36 cellular contexts compared by ENCODE assay signal in genomic region chr19:53998223-53998622, GRCh38. TPM values are rescaled to one million over a fixed set of nuclear protein-coding genes. Genes with fewer than 3 reads are reported as not detected.
"Had no signal": no experiment of that assay in that cellular context is flagged by ENCODE, and none has a peak within 500 bp of the region (broad histone marks: within the 10 kb centered on the region; RNA-seq: fewer than 3 reads in every experiment).

No MANE protein-coding gene starts in this region.

- H3K27ac ChIP-seq: adrenal gland, body of pancreas, brain microvascular endothelial cell, breast epithelium, VCaP had no signal

- H3K4me1 Mint-ChIP-seq: activated B cell treated with CpG ODN at 0.5 μM for 24 hours; activated CD4-positive, alpha-beta T cell treated with anti-CD3 and anti-CD28 coated beads, Interleukin-2, amount 10 ng/mL, durations not matched to agents 24 days and 14 days; activated naive CD8-positive, alpha-beta T cell treated with anti-CD3 and anti-CD28 coated beads for 36 hours; activated T-helper 17 cell treated with anti-CD3 and anti-CD28 coated beads, Interleukin-2, amount 50 U/mL, for 72 hours had no signal

- H3K36me3 ChIP-seq: adrenal gland, brain microvascular endothelial cell, breast epithelium had no signal

- ATAC-seq: activated CD8-positive, alpha-beta T cell treated with anti-CD3 and anti-CD28 coated beads for 36 hours; activated naive CD4-positive, alpha-beta T cell treated with anti-CD3 and anti-CD28 coated beads, Interleukin-2, amount 50 U/mL, for 72 hours; activated T-cell treated with anti-CD3 and anti-CD28 coated beads, Interleukin-2, amount 50 U/mL, for 4 hours; activated T-cell treated with anti-CD3 and anti-CD28 coated beads, Interleukin-2, amount 50 U/mL, for 72 hours; activated T-helper 17 cell treated with anti-CD3 and anti-CD28 coated beads, Interleukin-2, amount 50 U/mL, for 72 hours; body of pancreas had no signal

- H3K36me3 Mint-ChIP-seq: activated CD4-positive, alpha-beta memory T cell treated with anti-CD3 and anti-CD28 coated beads for 36 hours; activated naive CD4-positive, alpha-beta T cell treated with anti-CD3 and anti-CD28 coated beads, Interleukin-2, amount 50 U/mL, for 72 hours; activated naive CD8-positive, alpha-beta T cell treated with anti-CD3 and anti-CD28 coated beads for 36 hours had no signal

- H3K4me3 Mint-ChIP-seq: activated B cell treated with CpG ODN at 0.5 μM for 24 hours; activated CD4-positive, alpha-beta memory T cell treated with anti-CD3 and anti-CD28 coated beads for 36 hours; activated CD4-positive, alpha-beta T cell treated with anti-CD3 and anti-CD28 coated beads, Interleukin-2, amount 10 ng/mL, durations not matched to agents 24 days and 14 days; activated CD8-positive, alpha-beta T cell treated with anti-CD3 and anti-CD28 coated beads for 36 hours; activated naive CD4-positive, alpha-beta T cell treated with anti-CD3 and anti-CD28 coated beads for 36 hours; activated naive CD8-positive, alpha-beta T cell treated with anti-CD3 and anti-CD28 coated beads for 36 hours; activated T-cell treated with anti-CD3 and anti-CD28 coated beads, Interleukin-2, amount 50 U/mL, for 4 hours; activated T-cell treated with anti-CD3 and anti-CD28 coated beads, Interleukin-2, amount 50 U/mL, for 72 hours; activated T-helper 1 cell treated with anti-CD3 and anti-CD28 coated beads, Interleukin-12 subunit alpha, Interleukin-12 subunit beta, Interleukin-2, Interleukin-4 antibody, amounts not matched to agents 30 ng/mL and 10 ng/mL and 1 ng/mL, durations not matched to agents 14 hours and 24 hours and 36 hours; activated T-helper 17 cell treated with anti-CD3 and anti-CD28 coated beads, Interleukin-2, amount 50 U/mL, for 72 hours; T-helper 2 cell treated with Interferon-gamma antibody and Interleukin-4, amounts not matched to agents 5 μg/mL and 100 μg/mL, for 36 hours had no signal

- DNase-seq: activated B cell treated with CpG ODN at 0.5 μM for 24 hours; activated CD4-positive, alpha-beta memory T cell treated with anti-CD3 and anti-CD28 coated beads for 36 hours; activated CD4-positive, alpha-beta T cell treated with anti-CD3 and anti-CD28 coated beads for 4 hours; activated CD4-positive, alpha-beta T cell treated with anti-CD3 and anti-CD28 coated beads, Interleukin-2, amount 10 ng/mL, durations not matched to agents 24 days and 14 days; activated CD4-positive, alpha-beta T cell treated with anti-CD3 and anti-CD28 coated beads, Interleukin-2, amount 50 U/mL, for 1 hour; activated CD4-positive, alpha-beta T cell treated with anti-CD3 and anti-CD28 coated beads, Interleukin-2, amount 50 U/mL, for 4 hours; activated CD4-positive, CD25-positive, alpha-beta regulatory T cell treated with anti-CD3 and anti-CD28 coated beads, Interleukin-2, amount 50 U/mL, for 72 hours; activated CD8-positive, alpha-beta memory T cell treated with anti-CD3 and anti-CD28 coated beads, Interleukin-2, amount 50 U/mL, for 4 hours; activated CD8-positive, alpha-beta T cell treated with anti-CD3 and anti-CD28 coated beads for 36 hours; activated effector memory CD4-positive, alpha-beta T cell treated with anti-CD3 and anti-CD28 coated beads, Interleukin-2, amount 50 U/mL, for 16 hours; activated gamma-delta T cell treated with Interleukin-2 at 50 U/mL for 16 hours; activated naive CD4-positive, alpha-beta T cell; activated naive CD4-positive, alpha-beta T cell treated with anti-CD3 and anti-CD28 coated beads for 36 hours; activated naive CD4-positive, alpha-beta T cell treated with anti-CD3 and anti-CD28 coated beads, Interleukin-2, amount 50 U/mL, for 16 hours; activated naive CD8-positive, alpha-beta T cell treated with anti-CD3 and anti-CD28 coated beads for 36 hours; activated T-cell treated with anti-CD3 and anti-CD28 coated beads for 4 hours; activated T-cell treated with anti-CD3 and anti-CD28 coated beads, Interleukin-2, amount 50 U/mL, for 1 hour; activated T-cell treated with anti-CD3 and anti-CD28 coated beads, Interleukin-2, amount 50 U/mL, for 4 hours; activated T-cell treated with anti-CD3 and anti-CD28 coated beads, Interleukin-2, amount 50 U/mL, for 72 hours; adrenal gland; amniotic stem cell; aorta; body of pancreas; brain microvascular endothelial cell; central memory CD4-positive, alpha-beta T cell; T-helper 2 cell; T-helper 9 cell had no signal

- H3K4me3 ChIP-seq: adrenal gland, body of pancreas, breast epithelium had no signal

- H3K9me3 Mint-ChIP-seq: activated B cell treated with CpG ODN at 0.5 μM for 24 hours; activated CD4-positive, alpha-beta memory T cell treated with anti-CD3 and anti-CD28 coated beads for 36 hours; activated CD4-positive, alpha-beta T cell treated with anti-CD3 and anti-CD28 coated beads, Interleukin-2, amount 10 ng/mL, durations not matched to agents 24 days and 14 days; activated CD8-positive, alpha-beta T cell treated with anti-CD3 and anti-CD28 coated beads for 36 hours; activated naive CD4-positive, alpha-beta T cell treated with anti-CD3 and anti-CD28 coated beads for 36 hours; activated naive CD4-positive, alpha-beta T cell treated with anti-CD3 and anti-CD28 coated beads, Interleukin-2, amount 50 U/mL, for 72 hours; activated naive CD8-positive, alpha-beta T cell treated with anti-CD3 and anti-CD28 coated beads for 36 hours; activated T-cell treated with anti-CD3 and anti-CD28 coated beads, Interleukin-2, amount 50 U/mL, for 4 hours; activated T-cell treated with anti-CD3 and anti-CD28 coated beads, Interleukin-2, amount 50 U/mL, for 72 hours; activated T-helper 1 cell treated with anti-CD3 and anti-CD28 coated beads, Interleukin-12 subunit alpha, Interleukin-12 subunit beta, Interleukin-2, Interleukin-4 antibody, amounts not matched to agents 30 ng/mL and 10 ng/mL and 1 ng/mL, durations not matched to agents 14 hours and 24 hours and 36 hours; activated T-helper 17 cell treated with anti-CD3 and anti-CD28 coated beads, Interleukin-2, amount 50 U/mL, for 72 hours; T-helper 2 cell treated with Interferon-gamma antibody and Interleukin-4, amounts not matched to agents 5 μg/mL and 100 μg/mL, for 36 hours had no signal

- H3K27ac Mint-ChIP-seq: activated B cell treated with CpG ODN at 0.5 μM for 24 hours; activated CD4-positive, alpha-beta memory T cell treated with anti-CD3 and anti-CD28 coated beads for 36 hours; activated CD4-positive, alpha-beta T cell treated with anti-CD3 and anti-CD28 coated beads, Interleukin-2, amount 10 ng/mL, durations not matched to agents 24 days and 14 days; activated CD8-positive, alpha-beta T cell treated with anti-CD3 and anti-CD28 coated beads for 36 hours; activated naive CD4-positive, alpha-beta T cell treated with anti-CD3 and anti-CD28 coated beads for 36 hours; activated naive CD4-positive, alpha-beta T cell treated with anti-CD3 and anti-CD28 coated beads, Interleukin-2, amount 50 U/mL, for 72 hours; activated naive CD8-positive, alpha-beta T cell treated with anti-CD3 and anti-CD28 coated beads for 36 hours; activated T-cell treated with anti-CD3 and anti-CD28 coated beads, Interleukin-2, amount 50 U/mL, for 72 hours; activated T-helper 1 cell treated with anti-CD3 and anti-CD28 coated beads, Interleukin-12 subunit alpha, Interleukin-12 subunit beta, Interleukin-2, Interleukin-4 antibody, amounts not matched to agents 30 ng/mL and 10 ng/mL and 1 ng/mL, durations not matched to agents 14 hours and 24 hours and 36 hours; activated T-helper 17 cell treated with anti-CD3 and anti-CD28 coated beads, Interleukin-2, amount 50 U/mL, for 72 hours; T-helper 2 cell treated with Interferon-gamma antibody and Interleukin-4, amounts not matched to agents 5 μg/mL and 100 μg/mL, for 36 hours had no signal

- H3K9me3 ChIP-seq: adrenal gland, body of pancreas, breast epithelium had no signal

- H3K4me1 ChIP-seq: adrenal gland, body of pancreas, breast epithelium had no signal

RNA-seq across cellular contexts. Expression of gene CACNG6, which starts 6.8 kb away (rescaled TPM):
- total RNA-seq: activated B cell treated with CpG ODN at 0.5 μM for 24 hours; activated CD4-positive, alpha-beta memory T cell treated with anti-CD3 and anti-CD28 coated beads for 36 hours; activated CD4-positive, alpha-beta T cell treated with anti-CD3 and anti-CD28 coated beads, Interleukin-2, amount 10 ng/mL, durations not matched to agents 24 days and 14 days; activated CD8-positive, alpha-beta memory T cell treated with anti-CD3 and anti-CD28 coated beads for 36 hours; activated CD8-positive, alpha-beta T cell treated with anti-CD3 and anti-CD28 coated beads for 36 hours; activated naive CD4-positive, alpha-beta T cell treated with anti-CD3 and anti-CD28 coated beads for 36 hours; activated naive CD4-positive, alpha-beta T cell treated with anti-CD3 and anti-CD28 coated beads, Interleukin-2, amount 50 U/mL, for 72 hours; activated naive CD8-positive, alpha-beta T cell treated with anti-CD3 and anti-CD28 coated beads for 36 hours; activated T-cell treated with anti-CD3 and anti-CD28 coated beads, Interleukin-2, amount 50 U/mL, for 4 hours; activated T-cell treated with anti-CD3 and anti-CD28 coated beads, Interleukin-2, amount 50 U/mL, for 72 hours; activated T-helper 1 cell treated with anti-CD3 and anti-CD28 coated beads, Interleukin-12 subunit alpha, Interleukin-12 subunit beta, Interleukin-2, Interleukin-4 antibody, amounts not matched to agents 30 ng/mL and 10 ng/mL and 1 ng/mL, durations not matched to agents 14 hours and 24 hours and 36 hours; activated T-helper 17 cell treated with anti-CD3 and anti-CD28 coated beads, Interleukin-2, amount 50 U/mL, for 72 hours; adrenal gland; aorta; body of pancreas; breast epithelium; cardiac septum; cerebellum had no signal
- polyA plus RNA-seq: adrenal gland had no signal

RNA-seq across cellular contexts. Expression of gene CACNG8, which starts 35.5 kb away (rescaled TPM):
- total RNA-seq: activated B cell treated with CpG ODN at 0.5 μM for 24 hours; activated CD4-positive, alpha-beta T cell treated with anti-CD3 and anti-CD28 coated beads, Interleukin-2, amount 10 ng/mL, durations not matched to agents 24 days and 14 days; activated CD8-positive, alpha-beta memory T cell treated with anti-CD3 and anti-CD28 coated beads for 36 hours; activated CD8-positive, alpha-beta T cell treated with anti-CD3 and anti-CD28 coated beads for 36 hours; activated naive CD4-positive, alpha-beta T cell treated with anti-CD3 and anti-CD28 coated beads for 36 hours; activated naive CD4-positive, alpha-beta T cell treated with anti-CD3 and anti-CD28 coated beads, Interleukin-2, amount 50 U/mL, for 72 hours; activated naive CD8-positive, alpha-beta T cell treated with anti-CD3 and anti-CD28 coated beads for 36 hours; activated T-cell treated with anti-CD3 and anti-CD28 coated beads, Interleukin-2, amount 50 U/mL, for 4 hours; activated T-helper 1 cell treated with anti-CD3 and anti-CD28 coated beads, Interleukin-12 subunit alpha, Interleukin-12 subunit beta, Interleukin-2, Interleukin-4 antibody, amounts not matched to agents 30 ng/mL and 10 ng/mL and 1 ng/mL, durations not matched to agents 14 hours and 24 hours and 36 hours; body of pancreas had no signal
